In the genomic region with DNA sequence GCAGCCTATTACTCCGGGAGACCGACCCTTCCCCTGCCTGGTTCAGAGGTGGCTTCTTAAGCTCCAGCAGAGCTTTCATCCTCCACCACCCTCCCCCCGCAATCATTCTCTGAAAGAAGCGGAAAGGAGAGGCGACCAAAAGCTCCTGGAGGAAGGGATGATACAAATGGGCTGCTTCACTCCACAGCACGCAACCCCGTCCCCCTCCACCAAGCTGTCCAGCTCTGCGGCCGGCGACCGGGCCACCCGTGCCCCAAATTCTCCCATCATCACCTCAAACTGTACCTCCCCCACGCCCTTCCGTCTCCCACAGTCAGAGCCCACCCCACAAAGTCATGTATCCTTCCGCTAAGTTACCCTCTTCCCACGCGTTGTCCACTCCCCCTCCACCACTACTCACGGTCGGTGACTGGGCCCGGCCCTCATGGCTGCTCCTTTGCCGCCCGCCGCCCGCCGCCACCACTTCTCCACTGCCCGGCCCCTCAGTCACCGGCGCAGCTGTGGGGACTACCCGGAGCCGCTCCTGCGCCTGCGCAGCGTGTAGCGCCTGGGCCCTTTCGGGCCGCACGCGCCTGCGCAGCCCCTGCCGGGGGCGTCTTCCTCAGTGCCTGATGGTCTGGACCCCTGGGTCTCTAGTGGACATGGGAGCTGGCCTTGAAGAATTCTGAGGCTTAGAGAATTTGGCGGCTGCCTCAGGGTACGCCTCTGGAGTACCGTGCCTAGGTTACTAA, we compare ENCODE assay signal across 8 cellular contexts. TPM values are rescaled to one million over a fixed set of nuclear protein-coding genes. Genes with fewer than 3 reads are reported as not detected.
A peak's percentile ranks its signal among the peaks of the same experiment; 100 is the strongest.
DNase-seq lines count a peak whose midpoint lies in the region; ATAC-seq and TF ChIP-seq lines count a peak whose summit lies in the region.

FAM222B (minus strand) TSS at position 509 of the 731 bp plus-strand sequence. CDS start 76,123 bp downstream, outside the sequence.

- H3K36me3 Mint-ChIP-seq in activated CD4-positive, alpha-beta memory T cell treated with anti-CD3 and anti-CD28 coated beads, Interleukin-2, amount 10 ng/mL, durations not matched to agents 7 days and 5 days (ENCODE audit: low read depth), result peaks cover 11% of the 10 kb centered on the region

- peak; percentile 84 for DNase-seq in Ammon's horn (ENCODE audit: low spot score)
- peak; percentile 96 for DNase-seq in NCI-H82 (lab: John Stamatoyannopoulos, UW)
- DNase-seq in activated CD4-positive, alpha-beta memory T cell treated with anti-CD3 and anti-CD28 coated beads, Interleukin-2, amount 10 ng/mL, durations not matched to agents 7 days and 5 days, result peak; percentile 88
- peak; percentile 97 for DNase-seq in ecto neural progenitor cell (ENCODE audit: low spot score)
- peak; percentile 45 to 95 for DNase-seq in lower leg skin (ENCODE audit: low spot score in 2 of 2)
- DNase-seq in stimulated activated CD4-positive, alpha-beta T cell treated with anti-CD3 and anti-CD28 coated beads, Interleukin-4, amount 100 ng/mL, for 4 hours, result peak; percentile 84 to 85

- H3K4me3 ChIP-seq in lower leg skin (ENCODE audit: low read depth, poor library complexity, severe bottlenecking), result peak within 1 kb of the TSS; percentile 46

- peak within 1 kb of the TSS; percentile 88 for H3K27ac Mint-ChIP-seq in activated CD4-positive, alpha-beta memory T cell treated with anti-CD3 and anti-CD28 coated beads, Interleukin-2, amount 10 ng/mL, durations not matched to agents 7 days and 5 days

- POLR2A ChIA-PET in activated CD4-positive, alpha-beta memory T cell treated with anti-CD3 and anti-CD28 coated beads, Interleukin-2, amount 10 ng/mL, durations not matched to agents 7 days and 5 days (lab: Charles Lee), result interaction anchor here (0.8 to 3.0 kb wide), 27 partner anchors 9 to 123 kb away, joined by 3 to 13 read pairs (median 4); partner anchors contain the start of genes DHRS13, ERAL1, FLOT2 and PHF12

- intact Hi-C loops in lower leg skin (cut with DNase I; ENCODE audit: low total_unique reads), result no loop called here

- H3K9me3 Mint-ChIP-seq in activated CD4-positive, alpha-beta memory T cell treated with anti-CD3 and anti-CD28 coated beads, Interleukin-2, amount 10 ng/mL, durations not matched to agents 7 days and 5 days, result no peaks in the 10 kb centered on the region

- no peak for TF ChIP-seq CTCF in lower leg skin (IDR thresholded peaks at IDR 0.05)

- no peaks in the 10 kb centered on the region for H3K27me3 Mint-ChIP-seq in activated CD4-positive, alpha-beta memory T cell treated with anti-CD3 and anti-CD28 coated beads, Interleukin-2, amount 10 ng/mL, durations not matched to agents 7 days and 5 days

- 0 to 1% methylated on average over 34 to 43 of the region's 44 CpGs for WGBS in lower leg skin, 2 donors

- H3K4me1 Mint-ChIP-seq in activated CD4-positive, alpha-beta memory T cell treated with anti-CD3 and anti-CD28 coated beads, Interleukin-2, amount 10 ng/mL, durations not matched to agents 7 days and 5 days, result peaks cover 26% of the 10 kb centered on the region

- CTCF ChIA-PET in activated CD4-positive, alpha-beta memory T cell treated with anti-CD3 and anti-CD28 coated beads, Interleukin-2, amount 10 ng/mL, durations not matched to agents 7 days and 5 days (lab: Charles Lee), result interaction anchor here (0.5 to 2.8 kb wide), 14 partner anchors 29 to 868 kb away, joined by 3 to 20 read pairs (median 6); partner anchors contain the start of gene TLCD1

- ATAC-seq in GM19324 (IDR thresholded peaks at IDR 0.05; ENCODE audit: low FRiP score, unreplicated experiment) (peak; percentile 90), HG03565 (IDR thresholded peaks at IDR 0.05; ENCODE audit: unreplicated experiment) (peak; percentile 79)

- no peak for TF ChIP-seq POLR2A in lower leg skin (IDR thresholded peaks at IDR 0.05)

- peak within 1 kb of the TSS; percentile 100 for H3K4me3 Mint-ChIP-seq in activated CD4-positive, alpha-beta memory T cell treated with anti-CD3 and anti-CD28 coated beads, Interleukin-2, amount 10 ng/mL, durations not matched to agents 7 days and 5 days

RNA-seq across cellular contexts. Expression of gene FAM222B, which starts in this region (rescaled TPM):
- 10 to 100 TPM; 15.5 to 17.1 TPM for total RNA-seq in activated CD4-positive, alpha-beta memory T cell treated with anti-CD3 and anti-CD28 coated beads, Interleukin-2, amount 10 ng/mL, durations not matched to agents 7 days and 5 days
- 10 to 100 TPM; 10.7 to 18.0 (median 12.0) TPM for total RNA-seq in lower leg skin

Comparison
In these comparisons a context has a peak if more than half of its experiments do, and no peak if none do; other contexts are left out.
1. Peak in every context shown above with its lines: DNase-seq, ATAC-seq and H3K4me3 ChIP-seq.